In genomic region chr13:103859952-103860351, GRCh38 we compare ENCODE assay signal across 15 cellular contexts.
"Had no signal": no experiment of that assay in that cellular context is flagged by ENCODE, and none has a peak within 500 bp of the region (broad histone marks: within the 10 kb centered on the region; RNA-seq: fewer than 3 reads in every experiment).

No MANE protein-coding gene starts in this region.

- H3K4me1 Mint-ChIP-seq: activated CD4-positive, alpha-beta T cell treated with anti-CD3 and anti-CD28 coated beads for 36 hours; activated T-helper 17 cell treated with anti-CD3 and anti-CD28 coated beads, Interleukin-2, amount 50 U/mL, for 72 hours had no signal

- ATAC-seq: activated CD4-positive, alpha-beta T cell treated with anti-CD3 and anti-CD28 coated beads for 36 hours; activated CD8-positive, alpha-beta T cell treated with anti-CD3 and anti-CD28 coated beads, Interleukin-2, amount 10 ng/mL, durations not matched to agents 7 days and 5 days; activated T-helper 17 cell treated with anti-CD3 and anti-CD28 coated beads, Interleukin-2, amount 50 U/mL, for 72 hours; heart right ventricle; pancreas had no signal

- H3K27me3 Mint-ChIP-seq: activated CD4-positive, alpha-beta T cell treated with anti-CD3 and anti-CD28 coated beads for 36 hours; activated T-helper 17 cell treated with anti-CD3 and anti-CD28 coated beads, Interleukin-2, amount 50 U/mL, for 72 hours had no signal

- H3K4me3 Mint-ChIP-seq: activated CD4-positive, alpha-beta T cell treated with anti-CD3 and anti-CD28 coated beads for 36 hours; activated CD8-positive, alpha-beta T cell treated with anti-CD3 and anti-CD28 coated beads, Interleukin-2, amount 10 ng/mL, durations not matched to agents 7 days and 5 days; activated naive CD4-positive, alpha-beta T cell treated with anti-CD3 and anti-CD28 coated beads for 36 hours; activated T-helper 17 cell treated with anti-CD3 and anti-CD28 coated beads, Interleukin-2, amount 50 U/mL, for 72 hours had no signal

- H3K36me3 ChIP-seq: heart right ventricle, left ventricle myocardium inferior, pancreas, stomach, WERI-Rb-1 had no signal

- H3K9me3 ChIP-seq: heart right ventricle, left ventricle myocardium inferior, pancreas, stomach had no signal

- H3K27ac Mint-ChIP-seq: activated CD4-positive, alpha-beta T cell treated with anti-CD3 and anti-CD28 coated beads for 36 hours; activated CD8-positive, alpha-beta T cell treated with anti-CD3 and anti-CD28 coated beads, Interleukin-2, amount 10 ng/mL, durations not matched to agents 7 days and 5 days; activated naive CD4-positive, alpha-beta T cell treated with anti-CD3 and anti-CD28 coated beads for 36 hours; activated T-helper 17 cell treated with anti-CD3 and anti-CD28 coated beads, Interleukin-2, amount 50 U/mL, for 72 hours had no signal

- H3K4me1 ChIP-seq: heart right ventricle, left ventricle myocardium inferior, pancreas, stomach had no signal

- H3K27me3 ChIP-seq: heart right ventricle, pancreas, stomach had no signal

- DNase-seq: activated CD4-positive, alpha-beta T cell treated with anti-CD3 and anti-CD28 coated beads for 36 hours; activated CD8-positive, alpha-beta memory T cell treated with anti-CD3 and anti-CD28 coated beads, Interleukin-2, amount 50 U/mL, for 48 hours; activated CD8-positive, alpha-beta T cell treated with anti-CD3 and anti-CD28 coated beads, Interleukin-2, amount 10 ng/mL, durations not matched to agents 7 days and 5 days; activated naive CD4-positive, alpha-beta T cell treated with anti-CD3 and anti-CD28 coated beads for 36 hours; heart right ventricle; kidney; left ventricle myocardium inferior; pancreas; stimulated activated CD4-positive, alpha-beta T cell treated with anti-CD3 and anti-CD28 coated beads, Interleukin-15, amount 100 ng/mL, for 24 hours; stimulated activated CD4-positive, alpha-beta T cell treated with anti-CD3 and anti-CD28 coated beads, Interleukin-4, amount 100 ng/mL, for 4 hours; stomach; WERI-Rb-1 had no signal

- H3K4me3 ChIP-seq: heart right ventricle, left ventricle myocardium inferior, pancreas, stomach had no signal

- H3K27ac ChIP-seq: heart right ventricle, left ventricle myocardium inferior, pancreas, stomach, WERI-Rb-1 had no signal

- H3K9me3 Mint-ChIP-seq: activated naive CD4-positive, alpha-beta T cell treated with anti-CD3 and anti-CD28 coated beads for 36 hours had no signal

- FAIRE-seq: colon, urothelium cell line had no signal
